Comparison of ENCODE assay signal across 1 cellular context in the genomic region with DNA sequence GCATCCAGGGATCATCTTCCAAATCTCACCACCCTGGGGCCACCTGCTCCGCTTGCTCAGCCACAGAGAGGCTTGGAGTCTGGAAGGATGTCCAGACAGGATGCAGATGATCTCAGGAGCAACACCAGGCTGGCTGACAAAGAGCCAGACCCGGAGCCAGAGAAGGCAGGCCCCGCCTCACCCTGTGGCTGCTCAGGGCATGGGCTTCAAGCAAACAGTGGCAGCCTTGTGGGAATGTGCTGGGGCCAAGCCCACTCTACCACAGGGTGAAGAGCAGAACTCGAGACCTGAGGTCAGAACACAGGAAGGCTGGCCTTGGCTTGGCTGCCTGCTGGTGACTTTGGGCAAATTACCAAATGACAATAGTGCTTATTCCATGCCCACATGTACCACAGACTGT.
TF ChIP-seq lines count a peak whose summit lies in the region.

No MANE protein-coding gene starts in this region.

TF ChIP-seq in H1, 55 proteins besides CTCF, POLR2A, EP300 and RAD21 (continued from another document):
- TF ChIP-seq SIN3A (conservative IDR thresholded peaks at IDR 0.05 in 1 of 2, IDR thresholded peaks at IDR 0.05 in 1 of 2; ENCODE audit: low read depth in 1 of 2, low read length in 2 of 2) (no peak), PHF8 (conservative IDR thresholded peaks at IDR 0.05; ENCODE audit: low read depth, low read length) (no peak), MAFK (IDR thresholded peaks at IDR 0.05; ENCODE audit: low read depth, low read length) (no peak), BACH1 (IDR thresholded peaks at IDR 0.05; ENCODE audit: low read length) (no peak), POU5F1 (IDR thresholded peaks at IDR 0.05; ENCODE audit: low read depth, low read length) (no peak), TEAD4 (IDR thresholded peaks at IDR 0.05; ENCODE audit: low read depth, low read length) (no peak), ZNF274 (IDR thresholded peaks at IDR 0.05; ENCODE audit: borderline replicate concordance, extremely low read depth, low read length) (no peak), SUZ12 (IDR thresholded peaks at IDR 0.05; ENCODE audit: low read length) (no peak)
- TF ChIP-seq, protein P1, sequence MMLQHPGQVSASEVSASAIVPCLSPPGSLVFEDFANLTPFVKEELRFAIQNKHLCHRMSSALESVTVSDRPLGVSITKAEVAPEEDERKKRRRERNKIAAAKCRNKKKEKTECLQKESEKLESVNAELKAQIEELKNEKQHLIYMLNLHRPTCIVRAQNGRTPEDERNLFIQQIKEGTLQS (IDR thresholded peaks at IDR 0.05; ENCODE audit: insufficient read depth, low read depth, low read length), result no peak
- TF ChIP-seq, protein P2, sequence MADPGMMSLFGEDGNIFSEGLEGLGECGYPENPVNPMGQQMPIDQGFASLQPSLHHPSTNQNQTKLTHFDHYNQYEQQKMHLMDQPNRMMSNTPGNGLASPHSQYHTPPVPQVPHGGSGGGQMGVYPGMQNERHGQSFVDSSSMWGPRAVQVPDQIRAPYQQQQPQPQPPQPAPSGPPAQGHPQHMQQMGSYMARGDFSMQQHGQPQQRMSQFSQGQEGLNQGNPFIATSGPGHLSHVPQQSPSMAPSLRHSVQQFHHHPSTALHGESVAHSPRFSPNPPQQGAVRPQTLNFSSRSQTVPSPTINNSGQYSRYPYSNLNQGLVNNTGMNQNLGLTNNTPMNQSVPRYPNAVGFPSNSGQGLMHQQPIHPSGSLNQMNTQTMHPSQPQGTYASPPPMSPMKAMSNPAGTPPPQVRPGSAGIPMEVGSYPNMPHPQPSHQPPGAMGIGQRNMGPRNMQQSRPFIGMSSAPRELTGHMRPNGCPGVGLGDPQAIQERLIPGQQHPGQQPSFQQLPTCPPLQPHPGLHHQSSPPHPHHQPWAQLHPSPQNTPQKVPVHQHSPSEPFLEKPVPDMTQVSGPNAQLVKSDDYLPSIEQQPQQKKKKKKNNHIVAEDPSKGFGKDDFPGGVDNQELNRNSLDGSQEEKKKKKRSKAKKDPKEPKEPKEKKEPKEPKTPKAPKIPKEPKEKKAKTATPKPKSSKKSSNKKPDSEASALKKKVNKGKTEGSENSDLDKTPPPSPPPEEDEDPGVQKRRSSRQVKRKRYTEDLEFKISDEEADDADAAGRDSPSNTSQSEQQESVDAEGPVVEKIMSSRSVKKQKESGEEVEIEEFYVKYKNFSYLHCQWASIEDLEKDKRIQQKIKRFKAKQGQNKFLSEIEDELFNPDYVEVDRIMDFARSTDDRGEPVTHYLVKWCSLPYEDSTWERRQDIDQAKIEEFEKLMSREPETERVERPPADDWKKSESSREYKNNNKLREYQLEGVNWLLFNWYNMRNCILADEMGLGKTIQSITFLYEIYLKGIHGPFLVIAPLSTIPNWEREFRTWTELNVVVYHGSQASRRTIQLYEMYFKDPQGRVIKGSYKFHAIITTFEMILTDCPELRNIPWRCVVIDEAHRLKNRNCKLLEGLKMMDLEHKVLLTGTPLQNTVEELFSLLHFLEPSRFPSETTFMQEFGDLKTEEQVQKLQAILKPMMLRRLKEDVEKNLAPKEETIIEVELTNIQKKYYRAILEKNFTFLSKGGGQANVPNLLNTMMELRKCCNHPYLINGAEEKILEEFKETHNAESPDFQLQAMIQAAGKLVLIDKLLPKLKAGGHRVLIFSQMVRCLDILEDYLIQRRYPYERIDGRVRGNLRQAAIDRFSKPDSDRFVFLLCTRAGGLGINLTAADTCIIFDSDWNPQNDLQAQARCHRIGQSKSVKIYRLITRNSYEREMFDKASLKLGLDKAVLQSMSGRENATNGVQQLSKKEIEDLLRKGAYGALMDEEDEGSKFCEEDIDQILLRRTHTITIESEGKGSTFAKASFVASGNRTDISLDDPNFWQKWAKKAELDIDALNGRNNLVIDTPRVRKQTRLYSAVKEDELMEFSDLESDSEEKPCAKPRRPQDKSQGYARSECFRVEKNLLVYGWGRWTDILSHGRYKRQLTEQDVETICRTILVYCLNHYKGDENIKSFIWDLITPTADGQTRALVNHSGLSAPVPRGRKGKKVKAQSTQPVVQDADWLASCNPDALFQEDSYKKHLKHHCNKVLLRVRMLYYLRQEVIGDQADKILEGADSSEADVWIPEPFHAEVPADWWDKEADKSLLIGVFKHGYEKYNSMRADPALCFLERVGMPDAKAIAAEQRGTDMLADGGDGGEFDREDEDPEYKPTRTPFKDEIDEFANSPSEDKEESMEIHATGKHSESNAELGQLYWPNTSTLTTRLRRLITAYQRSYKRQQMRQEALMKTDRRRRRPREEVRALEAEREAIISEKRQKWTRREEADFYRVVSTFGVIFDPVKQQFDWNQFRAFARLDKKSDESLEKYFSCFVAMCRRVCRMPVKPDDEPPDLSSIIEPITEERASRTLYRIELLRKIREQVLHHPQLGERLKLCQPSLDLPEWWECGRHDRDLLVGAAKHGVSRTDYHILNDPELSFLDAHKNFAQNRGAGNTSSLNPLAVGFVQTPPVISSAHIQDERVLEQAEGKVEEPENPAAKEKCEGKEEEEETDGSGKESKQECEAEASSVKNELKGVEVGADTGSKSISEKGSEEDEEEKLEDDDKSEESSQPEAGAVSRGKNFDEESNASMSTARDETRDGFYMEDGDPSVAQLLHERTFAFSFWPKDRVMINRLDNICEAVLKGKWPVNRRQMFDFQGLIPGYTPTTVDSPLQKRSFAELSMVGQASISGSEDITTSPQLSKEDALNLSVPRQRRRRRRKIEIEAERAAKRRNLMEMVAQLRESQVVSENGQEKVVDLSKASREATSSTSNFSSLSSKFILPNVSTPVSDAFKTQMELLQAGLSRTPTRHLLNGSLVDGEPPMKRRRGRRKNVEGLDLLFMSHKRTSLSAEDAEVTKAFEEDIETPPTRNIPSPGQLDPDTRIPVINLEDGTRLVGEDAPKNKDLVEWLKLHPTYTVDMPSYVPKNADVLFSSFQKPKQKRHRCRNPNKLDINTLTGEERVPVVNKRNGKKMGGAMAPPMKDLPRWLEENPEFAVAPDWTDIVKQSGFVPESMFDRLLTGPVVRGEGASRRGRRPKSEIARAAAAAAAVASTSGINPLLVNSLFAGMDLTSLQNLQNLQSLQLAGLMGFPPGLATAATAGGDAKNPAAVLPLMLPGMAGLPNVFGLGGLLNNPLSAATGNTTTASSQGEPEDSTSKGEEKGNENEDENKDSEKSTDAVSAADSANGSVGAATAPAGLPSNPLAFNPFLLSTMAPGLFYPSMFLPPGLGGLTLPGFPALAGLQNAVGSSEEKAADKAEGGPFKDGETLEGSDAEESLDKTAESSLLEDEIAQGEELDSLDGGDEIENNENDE (IDR thresholded peaks at IDR 0.05; ENCODE audit: insufficient replicate concordance, low read length), result no peak
- TF ChIP-seq, protein P3, sequence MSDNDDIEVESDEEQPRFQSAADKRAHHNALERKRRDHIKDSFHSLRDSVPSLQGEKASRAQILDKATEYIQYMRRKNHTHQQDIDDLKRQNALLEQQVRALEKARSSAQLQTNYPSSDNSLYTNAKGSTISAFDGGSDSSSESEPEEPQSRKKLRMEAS (IDR thresholded peaks at IDR 0.05), result no peak
